ENCODE assay signal across 24 cellular contexts in the genomic region with DNA sequence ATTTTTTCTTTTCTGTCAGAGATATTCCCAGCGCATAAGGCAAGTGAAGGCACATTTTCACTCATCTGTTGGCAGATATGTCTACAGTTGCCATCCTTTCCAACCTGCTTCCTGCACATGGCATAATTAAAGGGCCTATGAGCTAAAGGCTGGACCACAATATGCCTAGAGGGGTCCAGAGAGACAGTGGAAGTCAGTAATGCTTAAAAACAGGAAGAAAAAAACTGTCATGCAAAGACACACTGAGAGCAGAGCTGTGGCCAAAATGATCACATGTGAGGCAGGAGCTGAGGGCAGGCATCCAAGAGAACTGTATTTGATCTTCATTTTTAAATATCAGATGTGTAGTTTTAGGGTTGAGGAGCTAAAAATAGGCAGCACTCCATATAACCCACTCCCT.
A peak's percentile ranks its signal among the peaks of the same experiment; 100 is the strongest.
DNase-seq lines count a peak whose midpoint lies in the region; ATAC-seq and TF ChIP-seq lines count a peak whose summit lies in the region.
"Had no signal": no experiment of that assay in that cellular context is flagged by ENCODE, and none has a peak within 500 bp of the region (broad histone marks: within the 10 kb centered on the region; RNA-seq: fewer than 3 reads in every experiment).

No MANE protein-coding gene starts in this region.

- no peak for TF ChIP-seq RAD21 in neural cell (conservative IDR thresholded peaks at IDR 0.05)

- DNase-seq in Kasumi-1 (lab: John Stamatoyannopoulos, UW) (peak; percentile 41 to 47), NCI-H446 (lab: John Stamatoyannopoulos, UW) (peak; percentile 41 to 79), NCI-H524 treated with DMSO at 0.1 percent for 48 hours (lab: John Stamatoyannopoulos, UW) (no peak), DMS 273 treated with DMSO at 0.1 percent for 48 hours (lab: John Stamatoyannopoulos, UW) (no peak)
- DNase-seq: CD8-positive, alpha-beta memory T cell; DMS79 treated with DMSO at 0.1 percent for 48 hours; MG63; NCI-H1105 treated with DMSO at 0.1 percent for 48 hours; NCI-H146; NCI-H2029 treated with DMSO at 0.1 percent for 48 hours; NCI-H2227 treated with DMSO at 0.1 percent for 48 hours; NCI-H510A treated with DMSO at 0.1 percent for 48 hours; NCI-H748 treated with DMSO at 0.1 percent for 48 hours; SIG-M5; SK-N-SH; SW 1271 had no signal

- no peak for ATAC-seq in HG02759 (IDR thresholded peaks at IDR 0.05; ENCODE audit: unreplicated experiment)
- ATAC-seq: K562, Panc1 had no signal

- H3K9me3 ChIP-seq in neural cell (ENCODE audit: low read length) = no peaks in the 10 kb centered on the region
- H3K9me3 ChIP-seq: MG63, SK-N-SH had no signal

- H3K4me1 Mint-ChIP-seq in brain = peaks cover 8% of the 10 kb centered on the region

- peaks cover under 1 to 5% (median 2%) of the 10 kb centered on the region in 5 experiments for H3K9me3 Mint-ChIP-seq in brain
- H3K9me3 Mint-ChIP-seq: CD8-positive, alpha-beta memory T cell; T-helper 1 cell treated with Interleukin-12 subunit alpha and Interleukin-12 subunit beta and Interleukin-4 antibody, amounts not matched to agents 30 μg/mL and 1 μg/mL, for 36 hours had no signal

- H3K4me3 ChIP-seq in neural cell (ENCODE audit: low read length) = peak overlapping the region; percentile 29
- H3K4me3 ChIP-seq: K562, MG63 had no signal

- H3K27ac Mint-ChIP-seq in brain = peak overlapping the region in 4 of 5 experiments; percentile 17 to 98 (median 71)
- H3K27ac Mint-ChIP-seq: B cell; CD8-positive, alpha-beta memory T cell; T-helper 1 cell treated with Interleukin-12 subunit alpha and Interleukin-12 subunit beta and Interleukin-4 antibody, amounts not matched to agents 30 μg/mL and 1 μg/mL, for 36 hours had no signal

- no peaks in the 10 kb centered on the region for H4K20me1 ChIP-seq in neural cell (ENCODE audit: insufficient read depth)

- peak overlapping the region in 2 of 5 experiments; percentile 29 to 41 for H3K4me3 Mint-ChIP-seq in brain
- H3K4me3 Mint-ChIP-seq: B cell; CD8-positive, alpha-beta memory T cell; T-helper 1 cell treated with Interleukin-12 subunit alpha and Interleukin-12 subunit beta and Interleukin-4 antibody, amounts not matched to agents 30 μg/mL and 1 μg/mL, for 36 hours had no signal

- peak overlapping the region; percentile 27 for H3K9ac ChIP-seq in neural cell (ENCODE audit: low read length)
- H3K9ac ChIP-seq: SK-N-SH had no signal

- no peaks in the 10 kb centered on the region for H3K79me2 ChIP-seq in neural cell (replicated peaks; ENCODE audit: insufficient read depth, low read length)

- no peak for TF ChIP-seq EP300 in neural cell (conservative IDR thresholded peaks at IDR 0.05; ENCODE audit: poor library complexity, severe bottlenecking)

- peak overlapping the region; percentile 68 for H3K27ac ChIP-seq in neural cell (ENCODE audit: low read length)
- H3K27ac ChIP-seq: C4-2B had no signal

- H2AFZ ChIP-seq in neural cell (ENCODE audit: low read depth, low read length) = no peak overlapping the region

- H3F3A ChIP-seq in neural cell (ENCODE audit: insufficient read depth, low read length, poor library complexity, severe bottlenecking) = no peaks in the 10 kb centered on the region

- TF ChIP-seq CTCF in brain (conservative IDR thresholded peaks at IDR 0.05) (no peak), neural cell (IDR thresholded peaks at IDR 0.05; ENCODE audit: poor library complexity, severe bottlenecking) (no peak)

- peaks cover 4% of the 10 kb centered on the region for H3K27me3 Mint-ChIP-seq in brain
- H3K27me3 Mint-ChIP-seq: B cell had no signal

- H3K27me3 ChIP-seq in neural cell (ENCODE audit: insufficient read depth, low read depth, low read length) = no peaks in the 10 kb centered on the region

- peak overlapping the region; percentile 28 for H3K4me2 ChIP-seq in neural cell (ENCODE audit: low read length)
- H3K4me2 ChIP-seq: SK-N-SH had no signal

- H3K36me3 Mint-ChIP-seq in brain = no peaks in the 10 kb centered on the region

- no peaks in the 10 kb centered on the region for H3K9me2 ChIP-seq in neural cell (ENCODE audit: insufficient read depth, low read length)
- H3K9me2 ChIP-seq: SK-N-SH had no signal

- no peaks in the 10 kb centered on the region for H3K36me3 ChIP-seq in neural cell (ENCODE audit: insufficient read depth, low read length)
- H3K36me3 ChIP-seq: MG63 had no signal

TF ChIP-seq in neural cell, 6 proteins besides CTCF, POLR2A, EP300 and RAD21:
- no peak for TF ChIP-seq POLR2AphosphoS5 (IDR thresholded peaks at IDR 0.05)
- TF ChIP-seq TAF1 (IDR thresholded peaks at IDR 0.05; ENCODE audit: low read depth) = no peak
- no peak for TF ChIP-seq SMC3 (conservative IDR thresholded peaks at IDR 0.05; ENCODE audit: poor library complexity)
- TF ChIP-seq MXI1 (conservative IDR thresholded peaks at IDR 0.05; ENCODE audit: poor library complexity, severe bottlenecking) = no peak
- TF ChIP-seq, protein P1, sequence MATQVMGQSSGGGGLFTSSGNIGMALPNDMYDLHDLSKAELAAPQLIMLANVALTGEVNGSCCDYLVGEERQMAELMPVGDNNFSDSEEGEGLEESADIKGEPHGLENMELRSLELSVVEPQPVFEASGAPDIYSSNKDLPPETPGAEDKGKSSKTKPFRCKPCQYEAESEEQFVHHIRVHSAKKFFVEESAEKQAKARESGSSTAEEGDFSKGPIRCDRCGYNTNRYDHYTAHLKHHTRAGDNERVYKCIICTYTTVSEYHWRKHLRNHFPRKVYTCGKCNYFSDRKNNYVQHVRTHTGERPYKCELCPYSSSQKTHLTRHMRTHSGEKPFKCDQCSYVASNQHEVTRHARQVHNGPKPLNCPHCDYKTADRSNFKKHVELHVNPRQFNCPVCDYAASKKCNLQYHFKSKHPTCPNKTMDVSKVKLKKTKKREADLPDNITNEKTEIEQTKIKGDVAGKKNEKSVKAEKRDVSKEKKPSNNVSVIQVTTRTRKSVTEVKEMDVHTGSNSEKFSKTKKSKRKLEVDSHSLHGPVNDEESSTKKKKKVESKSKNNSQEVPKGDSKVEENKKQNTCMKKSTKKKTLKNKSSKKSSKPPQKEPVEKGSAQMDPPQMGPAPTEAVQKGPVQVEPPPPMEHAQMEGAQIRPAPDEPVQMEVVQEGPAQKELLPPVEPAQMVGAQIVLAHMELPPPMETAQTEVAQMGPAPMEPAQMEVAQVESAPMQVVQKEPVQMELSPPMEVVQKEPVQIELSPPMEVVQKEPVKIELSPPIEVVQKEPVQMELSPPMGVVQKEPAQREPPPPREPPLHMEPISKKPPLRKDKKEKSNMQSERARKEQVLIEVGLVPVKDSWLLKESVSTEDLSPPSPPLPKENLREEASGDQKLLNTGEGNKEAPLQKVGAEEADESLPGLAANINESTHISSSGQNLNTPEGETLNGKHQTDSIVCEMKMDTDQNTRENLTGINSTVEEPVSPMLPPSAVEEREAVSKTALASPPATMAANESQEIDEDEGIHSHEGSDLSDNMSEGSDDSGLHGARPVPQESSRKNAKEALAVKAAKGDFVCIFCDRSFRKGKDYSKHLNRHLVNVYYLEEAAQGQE (IDR thresholded peaks at IDR 0.05; ENCODE audit: borderline replicate concordance) = no peak
- TF ChIP-seq EZH2 (IDR thresholded peaks at IDR 0.05; ENCODE audit: borderline replicate concordance, insufficient read depth, low read length, poor library complexity, severe bottlenecking) = no peak

Comparison
In these comparisons a context has a peak if more than half of its experiments do, and no peak if none do; other contexts are left out.
1. DNase-seq: peak in Kasumi-1 (2 of 2) and NCI-H446 (2 of 2); none in NCI-H524 treated with DMSO at 0.1 percent for 48 hours (single experiment) and DMS 273 treated with DMSO at 0.1 percent for 48 hours (single experiment).